ENCODE assay signal across 8 cellular contexts in the genomic region with DNA sequence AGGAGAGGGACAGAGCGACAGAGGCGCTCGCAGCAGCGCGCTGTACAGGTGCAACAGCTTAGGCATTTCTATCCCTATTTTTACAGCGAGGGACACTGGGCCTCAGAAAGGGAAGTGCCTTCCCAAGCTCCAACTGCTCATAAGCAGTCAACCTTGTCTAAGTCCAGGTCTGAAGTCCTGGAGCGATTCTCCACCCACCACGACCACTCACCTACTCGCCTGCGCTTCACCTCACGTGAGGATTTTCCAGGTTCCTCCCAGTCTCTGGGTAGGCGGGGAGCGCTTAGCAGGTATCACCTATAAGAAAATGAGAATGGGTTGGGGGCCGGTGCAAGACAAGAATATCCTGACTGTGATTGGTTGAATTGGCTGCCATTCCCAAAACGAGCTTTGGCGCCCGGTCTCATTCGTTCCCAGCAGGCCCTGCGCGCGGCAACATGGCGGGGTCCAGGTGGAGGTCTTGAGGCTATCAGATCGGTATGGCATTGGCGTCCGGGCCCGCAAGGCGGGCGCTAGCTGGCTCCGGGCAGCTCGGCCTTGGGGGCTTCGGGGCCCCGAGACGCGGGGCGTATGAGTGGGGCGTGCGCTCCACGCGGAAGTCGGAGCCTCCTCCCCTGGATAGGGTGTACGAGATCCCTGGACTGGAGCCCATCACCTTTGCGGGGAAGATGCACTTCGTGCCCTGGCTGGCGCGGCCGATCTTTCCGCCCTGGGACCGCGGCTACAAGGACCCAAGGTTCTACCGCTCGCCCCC. TPM values are rescaled to one million over a fixed set of nuclear protein-coding genes. Genes with fewer than 3 reads are reported as not detected.
A peak's percentile ranks its signal among the peaks of the same experiment; 100 is the strongest.
DNase-seq lines count a peak whose midpoint lies in the region; ATAC-seq and TF ChIP-seq lines count a peak whose summit lies in the region.

A gene with protein sequence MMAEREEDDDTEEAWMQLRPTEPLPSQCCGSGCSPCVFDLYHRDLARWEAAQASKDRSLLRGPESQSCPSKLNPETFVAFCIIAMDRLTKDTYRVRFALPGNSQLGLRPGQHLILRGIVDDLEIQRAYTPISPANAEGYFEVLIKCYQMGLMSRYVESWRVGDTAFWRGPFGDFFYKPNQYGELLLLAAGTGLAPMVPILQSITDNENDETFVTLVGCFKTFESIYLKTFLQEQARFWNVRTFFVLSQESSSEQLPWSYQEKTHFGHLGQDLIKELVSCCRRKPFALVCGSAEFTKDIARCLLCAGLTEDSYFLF (minus strand): TSS at position 266 of the 754 bp plus-strand sequence. CDS start 4,414 bp downstream, outside the sequence.
A gene (plus strand): TSS at position 403 of the 754 bp plus-strand sequence. CDS start 77 bp downstream, at position 480.

- peaks cover 17% of the 10 kb centered on the region for H3K36me3 Mint-ChIP-seq in T-helper 1 cell treated with Interleukin-12 subunit alpha and Interleukin-12 subunit beta and Interleukin-4 antibody, amounts not matched to agents 30 μg/mL and 1 μg/mL, for 36 hours (ENCODE audit: low read depth)
- peaks cover 2% of the 10 kb centered on the region for H3K36me3 Mint-ChIP-seq in progenitor cell of endocrine pancreas (ENCODE audit: insufficient read depth)

- DNase-seq in NCI-H1694 (lab: John Stamatoyannopoulos, UW) (peak; percentile 98), amniotic stem cell (lab: John Stamatoyannopoulos, UW) (peak; percentile 91), left ventricle myocardium superior (peak; percentile 93), progenitor cell of endocrine pancreas (ENCODE audit: low spot score, unreplicated experiment) (peak; percentile 90), ureter (ENCODE audit: low spot score) (peak; percentile 94)

- H3K27ac Mint-ChIP-seq in T-helper 1 cell treated with Interleukin-12 subunit alpha and Interleukin-12 subunit beta and Interleukin-4 antibody, amounts not matched to agents 30 μg/mL and 1 μg/mL, for 36 hours: peak within 1 kb of the TSS; percentile 86
- H3K27ac Mint-ChIP-seq in progenitor cell of endocrine pancreas: peak within 1 kb of the TSS; percentile 94

- peaks cover 32% of the 10 kb centered on the region for H3K4me1 Mint-ChIP-seq in T-helper 1 cell treated with Interleukin-12 subunit alpha and Interleukin-12 subunit beta and Interleukin-4 antibody, amounts not matched to agents 30 μg/mL and 1 μg/mL, for 36 hours (ENCODE audit: low read depth)
- peaks cover 12% of the 10 kb centered on the region for H3K4me1 Mint-ChIP-seq in progenitor cell of endocrine pancreas (ENCODE audit: low read depth)

- no peaks in the 10 kb centered on the region for H3K27me3 Mint-ChIP-seq in T-helper 1 cell treated with Interleukin-12 subunit alpha and Interleukin-12 subunit beta and Interleukin-4 antibody, amounts not matched to agents 30 μg/mL and 1 μg/mL, for 36 hours (ENCODE audit: low read depth)
- H3K27me3 Mint-ChIP-seq in progenitor cell of endocrine pancreas: no peaks in the 10 kb centered on the region

- H3K4me3 Mint-ChIP-seq in T-helper 1 cell treated with Interleukin-12 subunit alpha and Interleukin-12 subunit beta and Interleukin-4 antibody, amounts not matched to agents 30 μg/mL and 1 μg/mL, for 36 hours: peak within 1 kb of the TSS; percentile 91
- peak within 1 kb of the TSS; percentile 90 for H3K4me3 Mint-ChIP-seq in progenitor cell of endocrine pancreas (ENCODE audit: low read depth)

- intact Hi-C loops in left ventricle myocardium superior (cut with micrococcal nuclease): no loop called here

- no peak for TF ChIP-seq CTCF in progenitor cell of endocrine pancreas (IDR thresholded peaks at IDR 0.05; ENCODE audit: unreplicated experiment)

- no peaks in the 10 kb centered on the region for H3K9me3 Mint-ChIP-seq in T-helper 1 cell treated with Interleukin-12 subunit alpha and Interleukin-12 subunit beta and Interleukin-4 antibody, amounts not matched to agents 30 μg/mL and 1 μg/mL, for 36 hours
- no peaks in the 10 kb centered on the region for H3K9me3 Mint-ChIP-seq in progenitor cell of endocrine pancreas (ENCODE audit: low read depth)

- peak; percentile 96 for ATAC-seq in GM18498 (IDR thresholded peaks at IDR 0.05; ENCODE audit: unreplicated experiment)
- ATAC-seq in HG02885 (IDR thresholded peaks at IDR 0.05; ENCODE audit: poor library complexity, unreplicated experiment): peak; percentile 95
- peak; percentile 99 for ATAC-seq in left ventricle myocardium superior

RNA-seq across cellular contexts. Expression of the first gene that starts in this region (rescaled TPM):
- total RNA-seq in left ventricle myocardium superior (5.9 TPM), progenitor cell of endocrine pancreas (9.0 and 11.6 TPM in 2 replicates), ureter (6.7 TPM)

RNA-seq across cellular contexts. Expression of the second gene that starts in this region (rescaled TPM):
- total RNA-seq in left ventricle myocardium superior (81.2 TPM), progenitor cell of endocrine pancreas (61.9 and 62.2 TPM in 2 replicates), ureter (50.9 TPM)

Comparison
In these comparisons a context has a peak if more than half of its experiments do, and no peak if none do; other contexts are left out.
1. Peak in every context shown above with its lines: DNase-seq and ATAC-seq.